In genomic region chr6:169082817-169083540, GRCh38 we compare ENCODE assay signal across 24 cellular contexts.
"Had no signal": no experiment of that assay in that cellular context is flagged by ENCODE, and none has a peak within 500 bp of the region (broad histone marks: within the 10 kb centered on the region; RNA-seq: fewer than 3 reads in every experiment).

No MANE protein-coding gene starts in this region.

- H3K4me1 Mint-ChIP-seq: activated naive CD4-positive, alpha-beta T cell treated with anti-CD3 and anti-CD28 coated beads, Interleukin-2, amount 10 ng/mL, durations not matched to agents 7 days and 5 days; mesothelial cell of epicardium; natural killer cell had no signal

- DNase-seq: activated CD4-positive, alpha-beta T cell treated with anti-CD3 and anti-CD28 coated beads for 4 hours; activated CD4-positive, alpha-beta T cell treated with anti-CD3 and anti-CD28 coated beads, Interleukin-2, amount 50 U/mL, for 48 hours; activated CD4-positive, CD25-positive, alpha-beta regulatory T cell; activated effector memory CD4-positive, alpha-beta T cell treated with anti-CD3 and anti-CD28 coated beads, Interleukin-2, amount 50 U/mL, for 16 hours; activated naive CD4-positive, alpha-beta T cell treated with anti-CD3 and anti-CD28 coated beads, Interleukin-2, amount 10 ng/mL, durations not matched to agents 7 days and 5 days; activated T-cell treated with anti-CD3 and anti-CD28 coated beads, Interleukin-2, amount 50 U/mL, for 48 hours; body of pancreas; effector CD4-positive, alpha-beta T cell; erythroblast; foreskin melanocyte; head of caudate nucleus; hypothalamus; left ventricle myocardium inferior; natural killer cell; occipital lobe; right lobe of liver; stimulated activated CD4-positive, alpha-beta T cell treated with anti-CD3 and anti-CD28 coated beads, Interleukin-2, amount 100 ng/mL, for 24 hours; stimulated activated naive CD4-positive, alpha-beta T cell; T-helper 9 cell; thyroid gland; uterus had no signal

- H3K27me3 ChIP-seq: body of pancreas, right lobe of liver, thyroid gland, uterus had no signal

- H3K4me1 ChIP-seq: body of pancreas, left ventricle myocardium inferior, right lobe of liver, thyroid gland, uterus had no signal

- H3K27ac ChIP-seq: body of pancreas, left ventricle myocardium inferior, right lobe of liver, thyroid gland, uterus had no signal

- H3K36me3 ChIP-seq: left ventricle myocardium inferior, right lobe of liver, thyroid gland, uterus had no signal

- H3K27ac Mint-ChIP-seq: activated naive CD4-positive, alpha-beta T cell treated with anti-CD3 and anti-CD28 coated beads, Interleukin-2, amount 10 ng/mL, durations not matched to agents 7 days and 5 days; dendritic cell treated with granulocyte-macrophage colony-stimulating factor and Interleukin-4, amounts not matched to agents 40 ng/mL and 50 ng/mL, for 4 days; mesothelial cell of epicardium; natural killer cell had no signal

- H3K4me3 ChIP-seq: body of pancreas, left ventricle myocardium inferior, right lobe of liver, skin epidermis, thyroid gland, uterus had no signal

- H3K9me3 ChIP-seq: body of pancreas, right lobe of liver, thyroid gland, uterus had no signal

- H3K27me3 Mint-ChIP-seq: dendritic cell treated with granulocyte-macrophage colony-stimulating factor and Interleukin-4, amounts not matched to agents 40 ng/mL and 50 ng/mL, for 4 days had no signal

- H3K4me3 Mint-ChIP-seq: activated naive CD4-positive, alpha-beta T cell treated with anti-CD3 and anti-CD28 coated beads, Interleukin-2, amount 10 ng/mL, durations not matched to agents 7 days and 5 days; dendritic cell treated with granulocyte-macrophage colony-stimulating factor and Interleukin-4, amounts not matched to agents 40 ng/mL and 50 ng/mL, for 4 days; mesothelial cell of epicardium; natural killer cell had no signal

- H3K9me3 Mint-ChIP-seq: natural killer cell had no signal

- ATAC-seq: body of pancreas had no signal
